In genomic region chr15:89999676-90000174, GRCh38 we compare ENCODE assay signal across 8 cellular contexts. TPM values are rescaled to one million over a fixed set of nuclear protein-coding genes. Genes with fewer than 3 reads are reported as not detected.
DNase-seq lines count a peak whose midpoint lies in the region; ATAC-seq, FAIRE-seq and TF ChIP-seq lines count a peak whose summit lies in the region.

No MANE protein-coding gene starts in this region.

- peaks cover 27% of the 10 kb centered on the region for H3K4me1 ChIP-seq in CD8-positive, alpha-beta T cell (ENCODE audit: insufficient read depth, low read length)
- H3K4me1 ChIP-seq in RWPE2 (ENCODE audit: insufficient read depth, poor library complexity, severe bottlenecking) = peaks cover 45% of the 10 kb centered on the region

- peak overlapping the region; percentile 43 for H3K4me3 Mint-ChIP-seq in CD8-positive, alpha-beta T cell
- peak overlapping the region; percentile 69 for H3K4me3 Mint-ChIP-seq in osteocyte (ENCODE audit: unreplicated experiment)

- no peaks in the 10 kb centered on the region for H3K36me3 ChIP-seq in CD8-positive, alpha-beta T cell (ENCODE audit: insufficient read depth, low read length)
- peaks cover 11% of the 10 kb centered on the region for H3K36me3 ChIP-seq in RWPE2 (ENCODE audit: low read depth)

- CTCF ChIA-PET in CD8-positive, alpha-beta T cell (lab: Charles Lee) = interaction anchor here (1.0 kb wide), 2 partner anchors 72 to 111 kb away, joined by 3 read pairs; no protein-coding TSS in a partner anchor

- DNase-seq in CD8-positive, alpha-beta T cell = no peak
- DNase-seq in RWPE2 (ENCODE audit: low spot score) (no peak), fibroblast of the aortic adventitia (ENCODE audit: low read depth) (peak; percentile 34), osteocyte (ENCODE audit: extremely low spot score, unreplicated experiment) (no peak), NOMO-1 (lab: John Stamatoyannopoulos, UW; ENCODE audit: unreplicated experiment in 2 of 2) (no peak), urothelium cell line (ENCODE audit: low spot score) (no peak), pons (ENCODE audit: low spot score) (no peak)

- no peak for TF ChIP-seq CTCF in CD8-positive, alpha-beta T cell (IDR thresholded peaks at IDR 0.05)
- no peak for TF ChIP-seq CTCF in RWPE2 (IDR thresholded peaks at IDR 0.05; ENCODE audit: poor library complexity, severe bottlenecking)
- TF ChIP-seq CTCF in fibroblast of the aortic adventitia (IDR thresholded peaks at IDR 0.05; ENCODE audit: insufficient read depth, low read length) = no peak
- no peak for TF ChIP-seq CTCF in osteocyte (IDR thresholded peaks at IDR 0.05)

- peaks cover 5% of the 10 kb centered on the region for H3K36me3 Mint-ChIP-seq in CD8-positive, alpha-beta T cell
- no peaks in the 10 kb centered on the region for H3K36me3 Mint-ChIP-seq in osteocyte (ENCODE audit: unreplicated experiment)

- no peak for ATAC-seq in CD8-positive, alpha-beta T cell
- ATAC-seq in RWPE2 (ENCODE audit: low read depth) = no peak
- ATAC-seq in GM19324 (IDR thresholded peaks at IDR 0.05; ENCODE audit: low FRiP score, unreplicated experiment) = no peak

- FAIRE-seq in urothelium cell line (lab: Jason Lieb, UNC) = no peak

- no peak overlapping the region for H3K27ac Mint-ChIP-seq in CD8-positive, alpha-beta T cell
- H3K27ac Mint-ChIP-seq in osteocyte (ENCODE audit: unreplicated experiment) = peak overlapping the region; percentile 41

- H3K4me3 ChIP-seq in CD8-positive, alpha-beta T cell (ENCODE audit: low read depth, low read length) = no peak overlapping the region
- H3K4me3 ChIP-seq in RWPE2 (ENCODE audit: severe bottlenecking) = no peak overlapping the region
- peak overlapping the region; percentile 75 for H3K4me3 ChIP-seq in fibroblast of the aortic adventitia (ENCODE audit: low read depth, low read length)

- no peaks in the 10 kb centered on the region for H3K27me3 ChIP-seq in CD8-positive, alpha-beta T cell (ENCODE audit: insufficient read depth, low read length)
- no peaks in the 10 kb centered on the region for H3K27me3 ChIP-seq in RWPE2 (ENCODE audit: insufficient read depth, poor library complexity, severe bottlenecking)

- H3K9me3 ChIP-seq in CD8-positive, alpha-beta T cell (ENCODE audit: low read length) = no peaks in the 10 kb centered on the region
- H3K9me3 ChIP-seq in RWPE2 (ENCODE audit: severe bottlenecking) = no peaks in the 10 kb centered on the region

- H3K4me1 Mint-ChIP-seq in CD8-positive, alpha-beta T cell (ENCODE audit: low read depth) = peaks cover 32% of the 10 kb centered on the region
- peaks cover 28% of the 10 kb centered on the region for H3K4me1 Mint-ChIP-seq in osteocyte (ENCODE audit: unreplicated experiment)

- H3K27me3 Mint-ChIP-seq in CD8-positive, alpha-beta T cell (ENCODE audit: low read depth) = no peaks in the 10 kb centered on the region
- peaks cover 13% of the 10 kb centered on the region for H3K27me3 Mint-ChIP-seq in osteocyte (ENCODE audit: unreplicated experiment)

- no peak overlapping the region for H3K27ac ChIP-seq in CD8-positive, alpha-beta T cell (ENCODE audit: low read depth, low read length)
- peak overlapping the region; percentile 99 for H3K27ac ChIP-seq in RWPE2 (ENCODE audit: poor library complexity, severe bottlenecking)

- no peaks in the 10 kb centered on the region for H3K9me3 Mint-ChIP-seq in CD8-positive, alpha-beta T cell
- no peaks in the 10 kb centered on the region for H3K9me3 Mint-ChIP-seq in osteocyte (ENCODE audit: unreplicated experiment)

- POLR2A ChIA-PET in CD8-positive, alpha-beta T cell (lab: Charles Lee) = interaction anchor here (1.2 to 1.9 kb wide), 2 partner anchors 10 to 14 kb away, joined by 3 to 5 read pairs; no protein-coding TSS in a partner anchor

- intact Hi-C loops in CD8-positive, alpha-beta T cell (cut with DNase I, micrococcal nuclease) = loop anchor here (2.0 to 5.0 kb wide), 2 partner anchors 73 to 105 kb away; no protein-coding TSS in a partner anchor

RNA-seq across cellular contexts. Expression of gene ZNF710, which starts 1.4 kb away (rescaled TPM):
- 1 to 10 TPM; 2.5 to 4.2 TPM for total RNA-seq in CD8-positive, alpha-beta T cell
- total RNA-seq in fibroblast of the aortic adventitia (ENCODE audit: low replicate concordance) = 3.0 and 8.7 TPM in 2 replicates
- total RNA-seq in osteocyte = 16.3 and 24.2 TPM in 2 replicates
